ENCODE assay signal across 18 cellular contexts in the genomic region with DNA sequence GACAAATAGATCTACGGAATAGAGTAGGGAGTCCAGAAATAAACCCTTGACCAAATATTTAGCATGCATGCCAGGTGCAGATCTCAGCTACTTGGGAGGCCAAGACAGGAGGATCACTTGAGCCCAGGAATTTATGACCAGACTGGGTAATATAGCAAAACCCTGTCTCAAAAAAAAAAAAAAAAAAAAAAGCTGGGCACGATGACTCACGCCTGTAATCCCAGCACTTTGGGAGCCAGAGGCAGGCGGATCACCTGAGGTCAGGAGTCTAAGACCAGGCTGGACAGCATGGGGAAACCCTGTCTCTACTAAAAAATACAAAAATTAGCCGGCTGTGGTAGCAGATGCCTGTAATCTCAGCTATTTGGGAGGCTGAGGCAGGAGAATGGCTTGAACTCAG. TPM values are rescaled to one million over a fixed set of nuclear protein-coding genes. Genes with fewer than 3 reads are reported as not detected.
"Had no signal": no experiment of that assay in that cellular context is flagged by ENCODE, and none has a peak within 500 bp of the region (broad histone marks: within the 10 kb centered on the region; RNA-seq: fewer than 3 reads in every experiment).

No MANE protein-coding gene starts in this region.

RNA-seq across cellular contexts. Expression of a gene that starts 50.7 kb away (rescaled TPM):
- total RNA-seq: activated B cell treated with CpG ODN at 0.5 μM for 24 hours; activated CD4-positive, alpha-beta memory T cell treated with anti-CD3 and anti-CD28 coated beads for 36 hours; activated CD4-positive, alpha-beta T cell treated with anti-CD3 and anti-CD28 coated beads, Interleukin-2, amount 10 ng/mL, durations not matched to agents 24 days and 14 days; activated CD8-positive, alpha-beta memory T cell treated with anti-CD3 and anti-CD28 coated beads for 36 hours; activated CD8-positive, alpha-beta T cell treated with anti-CD3 and anti-CD28 coated beads for 36 hours; activated naive CD4-positive, alpha-beta T cell treated with anti-CD3 and anti-CD28 coated beads for 36 hours; activated naive CD8-positive, alpha-beta T cell treated with anti-CD3 and anti-CD28 coated beads for 36 hours; activated T-cell treated with anti-CD3 and anti-CD28 coated beads, Interleukin-2, amount 50 U/mL, for 4 hours; activated T-cell treated with anti-CD3 and anti-CD28 coated beads, Interleukin-2, amount 50 U/mL, for 72 hours; activated T-helper 1 cell treated with anti-CD3 and anti-CD28 coated beads, Interleukin-12 subunit alpha, Interleukin-12 subunit beta, Interleukin-2, Interleukin-4 antibody, amounts not matched to agents 30 ng/mL and 10 ng/mL and 1 ng/mL, durations not matched to agents 14 hours and 24 hours and 36 hours; activated T-helper 17 cell treated with anti-CD3 and anti-CD28 coated beads, Interleukin-2, amount 50 U/mL, for 72 hours; astrocyte; cardiac septum; cerebellum had no signal

RNA-seq across cellular contexts. Expression of a gene that starts 50.8 kb away (rescaled TPM):
- total RNA-seq: activated B cell treated with CpG ODN at 0.5 μM for 24 hours; activated CD4-positive, alpha-beta memory T cell treated with anti-CD3 and anti-CD28 coated beads for 36 hours; activated CD4-positive, alpha-beta T cell treated with anti-CD3 and anti-CD28 coated beads, Interleukin-2, amount 10 ng/mL, durations not matched to agents 24 days and 14 days; activated CD8-positive, alpha-beta memory T cell treated with anti-CD3 and anti-CD28 coated beads for 36 hours; activated CD8-positive, alpha-beta T cell treated with anti-CD3 and anti-CD28 coated beads for 36 hours; activated naive CD4-positive, alpha-beta T cell treated with anti-CD3 and anti-CD28 coated beads for 36 hours; activated naive CD4-positive, alpha-beta T cell treated with anti-CD3 and anti-CD28 coated beads, Interleukin-2, amount 50 U/mL, for 72 hours; activated naive CD8-positive, alpha-beta T cell treated with anti-CD3 and anti-CD28 coated beads for 36 hours; activated T-cell treated with anti-CD3 and anti-CD28 coated beads, Interleukin-2, amount 50 U/mL, for 4 hours; activated T-cell treated with anti-CD3 and anti-CD28 coated beads, Interleukin-2, amount 50 U/mL, for 72 hours; activated T-helper 1 cell treated with anti-CD3 and anti-CD28 coated beads, Interleukin-12 subunit alpha, Interleukin-12 subunit beta, Interleukin-2, Interleukin-4 antibody, amounts not matched to agents 30 ng/mL and 10 ng/mL and 1 ng/mL, durations not matched to agents 14 hours and 24 hours and 36 hours; activated T-helper 17 cell treated with anti-CD3 and anti-CD28 coated beads, Interleukin-2, amount 50 U/mL, for 72 hours; aorta; astrocyte; body of pancreas; breast epithelium; cardiac septum; cerebellum had no signal
